Comparison of ENCODE assay signal across 23 cellular contexts in genomic region chr7:31764457-31764856, GRCh38.
"Had no signal": no experiment of that assay in that cellular context is flagged by ENCODE, and none has a peak within 500 bp of the region (broad histone marks: within the 10 kb centered on the region; RNA-seq: fewer than 3 reads in every experiment).

No MANE protein-coding gene starts in this region.

- H3K27ac ChIP-seq: dorsolateral prefrontal cortex, gastrocnemius medialis, left lung, neural progenitor cell, prostate gland, right atrium auricular region, sigmoid colon, testis, tibial artery had no signal

- H3K9ac ChIP-seq: neural progenitor cell had no signal

- H3K27me3 ChIP-seq: dorsolateral prefrontal cortex, gastrocnemius medialis, left lung, right atrium auricular region, sigmoid colon, testis, tibial artery had no signal

- H3K36me3 ChIP-seq: gastrocnemius medialis, left lung, neural progenitor cell, prostate gland, right atrium auricular region, sigmoid colon, tibial artery had no signal

- H3K9me3 ChIP-seq: gastrocnemius medialis, left lung, prostate gland, right atrium auricular region, sigmoid colon, testis, tibial artery had no signal

- ATAC-seq: gastrocnemius medialis; left cardiac atrium; left lung; naive thymus-derived CD4-positive, alpha-beta T cell; stimulated activated effector memory CD8-positive, alpha-beta T cell treated with anti-CD3 and anti-CD28 coated beads, Interleukin-12 subunit alpha, Interleukin-12 subunit beta, amount 100 ng/mL, for 72 hours had no signal

- H3K4me1 ChIP-seq: gastrocnemius medialis, left lung, prostate gland, right atrium auricular region, sigmoid colon, testis had no signal

- DNase-seq: dorsolateral prefrontal cortex; effector CD4-positive, alpha-beta T cell; foreskin fibroblast; gastrocnemius medialis; head of caudate nucleus; left cardiac atrium; left lung; mesenchymal stem cell; midbrain; naive thymus-derived CD4-positive, alpha-beta T cell; sigmoid colon; stimulated activated CD4-positive, alpha-beta T cell treated with anti-CD3 and anti-CD28 coated beads, Interleukin-2, amount 100 ng/mL, for 24 hours; stimulated activated CD4-positive, alpha-beta T cell treated with anti-CD3 and anti-CD28 coated beads, Interleukin-4, amount 100 ng/mL, for 24 hours; stimulated activated naive CD4-positive, alpha-beta T cell treated with Interleukin-2 at 50 U/mL for 16 hours; substantia nigra; testis; tibial artery had no signal

- FAIRE-seq: colon, urothelium cell line had no signal

- H2AFZ ChIP-seq: neural progenitor cell had no signal

- H3K4me2 ChIP-seq: neural progenitor cell had no signal

- H3K4me3 ChIP-seq: dorsolateral prefrontal cortex, gastrocnemius medialis, left lung, neural progenitor cell, prostate gland, right atrium auricular region, sigmoid colon, testis, tibial artery had no signal
